Comparison of ENCODE assay signal across 24 cellular contexts in genomic region chr5:173691931-173692330, GRCh38.
DNase-seq lines count a peak whose midpoint lies in the region; ATAC-seq, FAIRE-seq and TF ChIP-seq lines count a peak whose summit lies in the region.
"Had no signal": no experiment of that assay in that cellular context is flagged by ENCODE, and none has a peak within 500 bp of the region (broad histone marks: within the 10 kb centered on the region; RNA-seq: fewer than 3 reads in every experiment).

No MANE protein-coding gene starts in this region.

- no peak overlapping the region for H3K9ac ChIP-seq in K562 (ENCODE audit: insufficient read depth in 1 of 2, low read depth in 2 of 2, low read length in 2 of 2)
- peak overlapping the region; percentile 3 for H3K9ac ChIP-seq in neuronal stem cell (ENCODE audit: low read depth, low read length, poor library complexity)

- no peak overlapping the region for H2BK15ac ChIP-seq in neuronal stem cell (ENCODE audit: low read length)

- H3K4me2 ChIP-seq in K562 (ENCODE audit: insufficient read depth, low read length) (peak overlapping the region; percentile 1; the same call in 1 of the 2 replicates), neuronal stem cell (ENCODE audit: insufficient read depth, low read length, poor library complexity, severe bottlenecking) (no peak overlapping the region)

- H3K4me3 ChIP-seq in K562 (no peak overlapping the region), neuronal stem cell (ENCODE audit: low read length in 2 of 2) (no peak overlapping the region)
- H3K4me3 ChIP-seq: MG63 had no signal

- no peaks in the 10 kb centered on the region for H3K36me3 Mint-ChIP-seq in Calu3 (ENCODE audit: insufficient read depth, unreplicated experiment)

- no peaks in the 10 kb centered on the region for H3K79me2 ChIP-seq in K562 (ENCODE audit: control insufficient read depth, insufficient read depth, low read length)

- peak; percentile 86 for FAIRE-seq in K562 (lab: Jason Lieb, UNC)
- FAIRE-seq: GM12891, HTR-8/SVneo had no signal

- CTCF ChIA-PET in Calu3 (lab: Charles Lee): interaction anchor here (0.6 to 1.1 kb wide), 4 partner anchors 59 to 459 kb away, joined by 3 to 7 read pairs (median 6); partner anchors contain the start of gene BOD1
- CTCF ChIA-PET in K562 (lab: Yijun Ruan, JAX; ENCODE audit: low intra/inter-chr PET ratio): no interaction called here

- POLR2A ChIA-PET in K562 (lab: Yijun Ruan, JAX): interaction anchor here (1.2 kb wide), 1 partner anchor 8 kb away, joined by 3 read pairs; no protein-coding TSS in a partner anchor

- H3K79me1 ChIP-seq in neuronal stem cell (ENCODE audit: low read depth, low read length): no peaks in the 10 kb centered on the region

- in situ Hi-C loops in K562 (cut with MboI): no loop called here

- no peaks in the 10 kb centered on the region for H3K27me3 Mint-ChIP-seq in Calu3 (ENCODE audit: unreplicated experiment)

- H3K9me3 Mint-ChIP-seq in Calu3 (ENCODE audit: low read depth, unreplicated experiment): peaks cover 5% of the 10 kb centered on the region

- H4K91ac ChIP-seq in neuronal stem cell (ENCODE audit: low read depth, low read length, poor library complexity): no peak overlapping the region

- H4K20me1 ChIP-seq in K562 (replicated peaks; ENCODE audit: control insufficient read depth, insufficient read depth, low read length): no peaks in the 10 kb centered on the region

- no peak overlapping the region for H3K23ac ChIP-seq in neuronal stem cell (ENCODE audit: low read depth, low read length, poor library complexity)

- peaks cover 15 to 21% of the 10 kb centered on the region in 2 experiments; a peak in 3 of 5 replicates for H3K4me1 ChIP-seq in K562 (replicated peaks in 1 of 2; ENCODE audit: control insufficient read depth in 2 of 2, insufficient read depth in 2 of 2, low read length in 2 of 2)
- H3K4me1 ChIP-seq in neuronal stem cell (ENCODE audit: control insufficient read depth in 2 of 2, insufficient read depth in 1 of 2, low read depth in 1 of 2, low read length in 2 of 2): peaks cover 0 to 7% of the 10 kb centered on the region in 2 donors

- no peak overlapping the region for H2BK12ac ChIP-seq in neuronal stem cell (ENCODE audit: low read length)

- no peak overlapping the region for H3K4me3 Mint-ChIP-seq in Calu3 (ENCODE audit: low read depth, unreplicated experiment)

- H2AFZ ChIP-seq in K562 (ENCODE audit: low read depth, low read length) (no peak overlapping the region), neuronal stem cell (ENCODE audit: low read length) (no peak overlapping the region)

- TF ChIP-seq CTCF in Calu3 (IDR thresholded peaks at IDR 0.05; ENCODE audit: unreplicated experiment): no peak
- no peak for TF ChIP-seq CTCF in K562 (IDR thresholded peaks at IDR 0.05 in 2 of 3, conservative IDR thresholded peaks at IDR 0.05 in 1 of 3; ENCODE audit: insufficient read depth in 2 of 3, low read depth in 1 of 3, low read length in 3 of 3)

- BruUV-seq in Calu3 (replicated peaks; lab: Mats Ljungman, UMichigan) (no TSS peak), K562 (replicated peaks; lab: Mats Ljungman, UMichigan) (no TSS peak)

- peak; percentile 59 for TF ChIP-seq EP300 in K562 (IDR thresholded peaks at IDR 0.05; ENCODE audit: low read length)

- H3K27ac ChIP-seq in K562 (ENCODE audit: extremely low read depth, low read depth, low read length) (no peak overlapping the region), neuronal stem cell (replicated peaks; ENCODE audit: low read length) (no peak overlapping the region)
- H3K27ac ChIP-seq: 22Rv1, RWPE1 had no signal

- H2BK120ac ChIP-seq in neuronal stem cell (ENCODE audit: low read depth, low read length): no peak overlapping the region

- ATAC-seq in K562: peak; percentile 73
- no peak for ATAC-seq in HG02938 (IDR thresholded peaks at IDR 0.05; ENCODE audit: unreplicated experiment)
- ATAC-seq: HCT116 had no signal

- H3K4me1 Mint-ChIP-seq in Calu3 (ENCODE audit: low read depth, unreplicated experiment): peaks cover 27% of the 10 kb centered on the region

- intact Hi-C loops in Calu3 (cut with micrococcal nuclease; ENCODE audit: unreplicated experiment): no loop called here
- intact Hi-C loops in K562 (cut with micrococcal nuclease): no loop called here

- no peak overlapping the region for H3K4ac ChIP-seq in neuronal stem cell (ENCODE audit: low read length)

- H3K14ac ChIP-seq in neuronal stem cell (ENCODE audit: low read length): peak overlapping the region; percentile 43

- H3K18ac ChIP-seq in neuronal stem cell (ENCODE audit: low read length): no peak overlapping the region

- DNase-seq in DMS53 (lab: John Stamatoyannopoulos, UW) (peak; percentile 30), DMS53 treated with DMSO at 0.1 percent for 48 hours (lab: John Stamatoyannopoulos, UW; ENCODE audit: unreplicated experiment) (no peak), Calu3 (no peak), K562 (ENCODE audit: extremely low read depth in 1 of 4, low spot score in 3 of 4) (peak; percentile 52 to 75 (median 62)), neuronal stem cell (ENCODE audit: low spot score) (no peak), RPMI8226 (no peak), T-helper 2 cell (no peak)
- DNase-seq: ACHN, DMS79 treated with DMSO at 0.1 percent for 48 hours, GF-D8, KG1, MG63, NCI-H1105 treated with DMSO at 0.1 percent for 48 hours, NCI-H146, NCI-H1930, NCI-H446 treated with DMSO at 0.1 percent for 48 hours, NCI-H526, SHP77 had no signal

- H2BK5ac ChIP-seq in neuronal stem cell (ENCODE audit: low read length): no peak overlapping the region

- H3K36me3 ChIP-seq in K562 (ENCODE audit: control insufficient read depth, insufficient read depth, low read length) (no peaks in the 10 kb centered on the region), neuronal stem cell (replicated peaks in 1 of 2; ENCODE audit: control insufficient read depth in 2 of 2, insufficient read depth in 2 of 2, low read length in 2 of 2) (no peaks in the 10 kb centered on the region)
- H3K36me3 ChIP-seq: MG63 had no signal

- H4K8ac ChIP-seq in neuronal stem cell (ENCODE audit: low read depth, low read length): no peak overlapping the region

- H3K9me3 ChIP-seq in K562 (replicated peaks; ENCODE audit: control insufficient read depth, insufficient read depth, low read depth, low read length) (no peaks in the 10 kb centered on the region; the same call in 1 of the 2 replicates), neuronal stem cell (replicated peaks in 1 of 2; ENCODE audit: control insufficient read depth in 2 of 2, insufficient read depth in 1 of 2, low read depth in 1 of 2, low read length in 2 of 2) (peaks cover 0 to 2% of the 10 kb centered on the region in 2 donors)
- H3K9me3 ChIP-seq: MG63 had no signal

- H3K27me3 ChIP-seq in K562 (ENCODE audit: control insufficient read depth in 2 of 2, insufficient read depth in 2 of 2, low read length in 2 of 2): no peaks in the 10 kb centered on the region
- peaks cover 0 to 3% (median 0%) of the 10 kb centered on the region in 3 experiments for H3K27me3 ChIP-seq in neuronal stem cell (ENCODE audit: control insufficient read depth in 3 of 3, insufficient read depth in 3 of 3, low read depth in 1 of 3, low read length in 3 of 3)
- H3K27me3 ChIP-seq: MG63 had no signal

- no peak for TF ChIP-seq RAD21 in K562 (CRISPR knock-in tag; conservative IDR thresholded peaks at IDR 0.05 in 1 of 2, IDR thresholded peaks at IDR 0.05 in 1 of 2)

- no peak for TF ChIP-seq POLR2A in K562 (conservative IDR thresholded peaks at IDR 0.05)

- peak overlapping the region; percentile 4 for H3K27ac Mint-ChIP-seq in Calu3 (ENCODE audit: unreplicated experiment)

- H2AK5ac ChIP-seq in neuronal stem cell (ENCODE audit: low read depth, low read length): no peak overlapping the region

- no peaks in the 10 kb centered on the region for H3K9me1 ChIP-seq in K562 (ENCODE audit: control insufficient read depth, insufficient read depth, low read length)

TF ChIP-seq in K562, 482 proteins besides CTCF, POLR2A, EP300 and RAD21 (continues in another document):
- TF ChIP-seq, protein P1, sequence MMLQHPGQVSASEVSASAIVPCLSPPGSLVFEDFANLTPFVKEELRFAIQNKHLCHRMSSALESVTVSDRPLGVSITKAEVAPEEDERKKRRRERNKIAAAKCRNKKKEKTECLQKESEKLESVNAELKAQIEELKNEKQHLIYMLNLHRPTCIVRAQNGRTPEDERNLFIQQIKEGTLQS (IDR thresholded peaks at IDR 0.05): peak; percentile 71
- TF ChIP-seq, protein P1 (CRISPR knock-in tag; conservative IDR thresholded peaks at IDR 0.05): no peak
- TF ChIP-seq NBN (IDR thresholded peaks at IDR 0.05; ENCODE audit: low read depth) (peak; percentile 57; the same call in 1 of the 2 replicates), BCOR (IDR thresholded peaks at IDR 0.05) (peak; percentile 100), TRIM28 (IDR thresholded peaks at IDR 0.05) (0 out of 2 replicates have a peak, but pooled peaks have one; percentile 26), RCOR1 (IDR thresholded peaks at IDR 0.05; ENCODE audit: borderline replicate concordance in 1 of 2, low read depth in 2 of 2, low read length in 2 of 2) (peak in 1 of 2 experiments; percentile 95; a peak in 2 of 4 replicates), ZEB2 (IDR thresholded peaks at IDR 0.05) (peak; percentile 85), CBFA2T3 (IDR thresholded peaks at IDR 0.05) (peak; percentile 82), MEF2D (tag; conservative IDR thresholded peaks at IDR 0.05; ENCODE audit: low read depth) (no peak), ZNF165 (CRISPR knock-in tag; IDR thresholded peaks at IDR 0.05; ENCODE audit: borderline replicate concordance) (no peak), DLX4 (CRISPR knock-in tag; IDR thresholded peaks at IDR 0.05) (no peak), FOXM1 (IDR thresholded peaks at IDR 0.05; ENCODE audit: low read depth) (peak; percentile 46; the same call in 1 of the 2 replicates), FOXM1 (CRISPR knock-in tag; IDR thresholded peaks at IDR 0.05; ENCODE audit: low read depth) (no peak), ZNF274 (IDR thresholded peaks at IDR 0.05; ENCODE audit: borderline replicate concordance, low read depth, low read length) (no peak)
- TF ChIP-seq, protein P2, sequence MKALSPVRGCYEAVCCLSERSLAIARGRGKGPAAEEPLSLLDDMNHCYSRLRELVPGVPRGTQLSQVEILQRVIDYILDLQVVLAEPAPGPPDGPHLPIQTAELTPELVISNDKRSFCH (CRISPR knock-in tag; IDR thresholded peaks at IDR 0.05): no peak
- TF ChIP-seq, protein P2 (tag; IDR thresholded peaks at IDR 0.05): no peak

Comparison
In these comparisons a context has a peak if more than half of its experiments do, and no peak if none do; other contexts are left out.
1. DNase-seq: peak in DMS53 (single experiment) and K562 (4 of 4); none in DMS53 treated with DMSO at 0.1 percent for 48 hours (single experiment), Calu3 (single experiment), neuronal stem cell (single experiment), RPMI8226 (single experiment) and T-helper 2 cell (0 of 5).